ENCODE assay signal across 22 cellular contexts in the genomic region with DNA sequence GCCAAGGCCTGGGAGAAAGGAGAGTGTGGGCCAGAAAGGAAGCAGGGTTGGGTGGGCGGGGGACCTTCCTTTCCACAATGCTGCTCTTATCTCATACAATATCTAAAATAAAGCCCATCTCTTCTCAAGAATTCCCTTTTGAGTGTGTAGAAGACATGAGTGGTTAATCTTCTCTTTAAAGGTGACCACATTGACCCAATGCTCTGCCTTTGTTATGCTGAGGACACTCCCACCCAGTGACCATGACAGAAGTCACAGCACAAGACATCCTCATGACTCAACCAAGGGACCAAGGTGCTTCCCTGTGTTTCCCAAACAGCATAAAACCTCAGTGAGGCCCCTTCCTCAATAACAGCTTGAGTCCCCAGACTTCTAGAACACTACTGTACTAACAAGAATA.
DNase-seq lines count a peak whose midpoint lies in the region; ATAC-seq, FAIRE-seq and TF ChIP-seq lines count a peak whose summit lies in the region.
"Had no signal": no experiment of that assay in that cellular context is flagged by ENCODE, and none has a peak within 500 bp of the region (broad histone marks: within the 10 kb centered on the region; RNA-seq: fewer than 3 reads in every experiment).

No MANE protein-coding gene starts in this region.

- ATAC-seq in GM18868 (IDR thresholded peaks at IDR 0.05; ENCODE audit: unreplicated experiment), result peak; percentile 43
- ATAC-seq in HG03095 (IDR thresholded peaks at IDR 0.05; ENCODE audit: unreplicated experiment), result no peak
- ATAC-seq: A549; CD8-positive, alpha-beta T cell had no signal

- no peak for TF ChIP-seq CTCF in esophagus muscularis mucosa (IDR thresholded peaks at IDR 0.05)

- no peaks in the 10 kb centered on the region for H3K9me3 ChIP-seq in esophagus muscularis mucosa
- H3K9me3 ChIP-seq: A549; BLaER1 treated with 17β-estradiol and CSF1 and Interleukin-3, amounts not matched to agents 10 nM and 100 nM; Caco-2 had no signal

- no peak for TF ChIP-seq EP300 in esophagus muscularis mucosa (IDR thresholded peaks at IDR 0.05)

- FAIRE-seq in HTR-8/SVneo (lab: Jason Lieb, UNC), result peak; percentile 4
- FAIRE-seq: A549, D721Med, G401.6, GM12892, GM18507, GM19239 had no signal

- intact Hi-C loops in esophagus muscularis mucosa (cut with DNase I), result no loop called here

- peaks cover 0 to 13% (median 0%) of the 10 kb centered on the region in 4 donors for H3K27me3 ChIP-seq in esophagus muscularis mucosa
- H3K27me3 ChIP-seq: BLaER1 treated with 17β-estradiol and CSF1 and Interleukin-3, amounts not matched to agents 10 nM and 100 nM had no signal

- no peak for TF ChIP-seq POLR2A in esophagus muscularis mucosa (IDR thresholded peaks at IDR 0.05; ENCODE audit: low read depth)

- DNase-seq in HTR-8/SVneo (ENCODE audit: insufficient read length, low spot score), result no peak
- DNase-seq in esophagus muscularis mucosa (ENCODE audit: extremely low spot score), result peak; percentile 90
- DNase-seq in activated naive CD4-positive, alpha-beta T cell treated with Interleukin-2 at 50 U/mL for 16 hours, result no peak
- no peak for DNase-seq in NCI-H1930 (lab: John Stamatoyannopoulos, UW)
- DNase-seq: AML-193; Caco-2; Calu3; CD4-positive, alpha-beta T cell; CD8-positive, alpha-beta T cell; DMS79 treated with DMSO at 0.1 percent for 48 hours; GF-D8 had no signal

- WGBS in esophagus muscularis mucosa, result 89% methylated on average over 1 of the region's 1 CpG

- no peaks in the 10 kb centered on the region for H3K36me3 ChIP-seq in esophagus muscularis mucosa
- H3K36me3 ChIP-seq: BLaER1 treated with 17β-estradiol and CSF1 and Interleukin-3, amounts not matched to agents 10 nM and 100 nM had no signal

- H3K27ac ChIP-seq in esophagus muscularis mucosa (replicated peaks in 1 of 4), result no peak overlapping the region
- H3K27ac ChIP-seq: 22Rv1; A549; BLaER1 treated with 17β-estradiol and CSF1 and Interleukin-3, amounts not matched to agents 10 nM and 100 nM; C4-2B had no signal

- H3K4me1 ChIP-seq in esophagus muscularis mucosa, result peaks cover 0 to 2% (median 0%) of the 10 kb centered on the region in 4 donors
- H3K4me1 ChIP-seq: A549; BLaER1 treated with 17β-estradiol and CSF1 and Interleukin-3, amounts not matched to agents 10 nM and 100 nM; Caco-2 had no signal

- H3K4me3 ChIP-seq in esophagus muscularis mucosa, result no peak overlapping the region
- H3K4me3 ChIP-seq: A549; BLaER1 treated with 17β-estradiol and CSF1 and Interleukin-3, amounts not matched to agents 10 nM and 100 nM had no signal
